ENCODE assay signal across 21 cellular contexts in the genomic region with DNA sequence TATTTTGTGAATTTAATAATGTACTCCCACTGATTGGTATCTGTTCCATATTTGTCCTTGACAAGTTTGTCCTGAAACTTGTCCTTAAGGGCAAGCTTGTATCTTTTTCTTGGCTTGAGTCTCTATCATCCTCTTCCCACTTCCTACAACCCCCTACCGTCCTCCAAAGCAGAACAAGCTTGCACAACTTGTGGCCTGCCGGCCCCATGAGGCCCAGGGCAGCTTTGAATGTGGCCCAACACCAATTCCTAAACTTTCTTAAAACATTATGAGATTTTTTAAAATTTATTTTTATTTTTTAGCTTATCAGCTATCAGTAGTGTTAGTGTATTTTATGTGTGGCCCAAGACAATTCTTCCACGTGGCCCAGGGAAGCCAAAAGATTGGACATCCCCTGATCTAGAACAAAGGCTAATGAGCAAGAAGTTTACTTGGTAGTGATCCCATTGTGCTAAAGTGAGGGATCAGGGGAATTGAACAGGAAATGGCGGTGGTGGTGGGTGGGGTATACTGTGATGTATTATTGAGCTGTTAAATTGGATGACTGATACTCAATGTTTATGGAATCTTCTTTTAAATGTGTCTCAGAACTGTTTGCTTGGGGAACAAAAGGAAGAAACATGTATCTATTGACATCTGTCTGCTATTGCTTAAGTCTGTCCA.
"Had no signal": no experiment of that assay in that cellular context is flagged by ENCODE, and none has a peak within 500 bp of the region (broad histone marks: within the 10 kb centered on the region; RNA-seq: fewer than 3 reads in every experiment).

No MANE protein-coding gene starts in this region.

- H3K9ac ChIP-seq: parathyroid adenoma had no signal

- H3K9me3 ChIP-seq: heart right ventricle, right lobe of liver, stomach, uterus had no signal

- ATAC-seq: activated T-cell treated with anti-CD3 and anti-CD28 coated beads, Interleukin-2, amount 50 U/mL, for 72 hours; right lobe of liver; stimulated activated memory B cell treated with anti-CD40 and anti-IgM and Interleukin-4, amounts not matched to agents 10 μg/mL and 1 μg/mL and 100 μg/mL, for 72 hours had no signal

- H3K27me3 ChIP-seq: heart right ventricle, right lobe of liver, stomach, uterus had no signal

- H3K4me1 ChIP-seq: parathyroid adenoma, right lobe of liver, stomach, uterus had no signal

- H3K36me3 ChIP-seq: heart right ventricle, right lobe of liver, stomach, uterus had no signal

- H3K4me3 ChIP-seq: heart right ventricle, lung, right lobe of liver, smooth muscle cell, stomach, uterus had no signal

- DNase-seq: activated CD4-positive, alpha-beta memory T cell treated with anti-CD3 and anti-CD28 coated beads for 36 hours; activated CD4-positive, alpha-beta T cell treated with anti-CD3 and anti-CD28 coated beads for 48 hours; activated effector memory CD4-positive, alpha-beta T cell treated with Interleukin-2 at 50 U/mL for 16 hours; activated naive CD4-positive, alpha-beta T cell treated with anti-CD3 and anti-CD28 coated beads for 36 hours; activated naive CD8-positive, alpha-beta T cell treated with anti-CD3 and anti-CD28 coated beads, Interleukin-2, amount 10 ng/mL, durations not matched to agents 7 days and 5 days; activated T-cell treated with anti-CD3 and anti-CD28 coated beads, Interleukin-2, amount 50 U/mL, for 72 hours; amygdala; cerebellar nuclear complex; cortex of kidney; heart right ventricle; naive B cell; nucleus accumbens; right lobe of liver; stimulated activated CD4-positive, alpha-beta T cell treated with anti-CD3 and anti-CD28 coated beads, Interleukin-15, amount 100 ng/mL, for 24 hours; stomach; trophoblast cell; uterus had no signal
